Comparison of ENCODE assay signal across 1 cellular context in the genomic region with DNA sequence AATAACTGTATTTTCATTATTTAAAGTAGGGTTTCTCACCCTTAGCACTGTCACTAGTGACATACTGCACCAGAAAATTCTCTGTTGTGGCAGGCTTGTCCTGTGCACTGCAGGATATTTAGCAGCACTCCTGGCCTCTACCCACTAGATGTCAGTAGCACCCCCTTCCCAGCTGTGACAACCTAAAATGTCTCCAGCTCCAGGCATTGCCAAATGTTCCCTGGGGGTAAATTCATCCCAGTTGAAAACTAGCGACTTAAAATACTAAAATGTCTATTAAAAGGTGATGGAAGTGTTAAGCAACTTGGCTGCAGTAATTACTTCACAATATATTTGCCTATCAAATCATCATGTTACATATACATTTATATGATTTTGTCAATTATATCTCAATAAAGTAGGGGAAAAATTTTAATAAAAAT.
TF ChIP-seq lines count a peak whose summit lies in the region.

No MANE protein-coding gene starts in this region.

TF ChIP-seq in HepG2, 621 proteins besides CTCF, POLR2A, EP300 and RAD21 (continued from another document):
- TF ChIP-seq, protein P1, sequence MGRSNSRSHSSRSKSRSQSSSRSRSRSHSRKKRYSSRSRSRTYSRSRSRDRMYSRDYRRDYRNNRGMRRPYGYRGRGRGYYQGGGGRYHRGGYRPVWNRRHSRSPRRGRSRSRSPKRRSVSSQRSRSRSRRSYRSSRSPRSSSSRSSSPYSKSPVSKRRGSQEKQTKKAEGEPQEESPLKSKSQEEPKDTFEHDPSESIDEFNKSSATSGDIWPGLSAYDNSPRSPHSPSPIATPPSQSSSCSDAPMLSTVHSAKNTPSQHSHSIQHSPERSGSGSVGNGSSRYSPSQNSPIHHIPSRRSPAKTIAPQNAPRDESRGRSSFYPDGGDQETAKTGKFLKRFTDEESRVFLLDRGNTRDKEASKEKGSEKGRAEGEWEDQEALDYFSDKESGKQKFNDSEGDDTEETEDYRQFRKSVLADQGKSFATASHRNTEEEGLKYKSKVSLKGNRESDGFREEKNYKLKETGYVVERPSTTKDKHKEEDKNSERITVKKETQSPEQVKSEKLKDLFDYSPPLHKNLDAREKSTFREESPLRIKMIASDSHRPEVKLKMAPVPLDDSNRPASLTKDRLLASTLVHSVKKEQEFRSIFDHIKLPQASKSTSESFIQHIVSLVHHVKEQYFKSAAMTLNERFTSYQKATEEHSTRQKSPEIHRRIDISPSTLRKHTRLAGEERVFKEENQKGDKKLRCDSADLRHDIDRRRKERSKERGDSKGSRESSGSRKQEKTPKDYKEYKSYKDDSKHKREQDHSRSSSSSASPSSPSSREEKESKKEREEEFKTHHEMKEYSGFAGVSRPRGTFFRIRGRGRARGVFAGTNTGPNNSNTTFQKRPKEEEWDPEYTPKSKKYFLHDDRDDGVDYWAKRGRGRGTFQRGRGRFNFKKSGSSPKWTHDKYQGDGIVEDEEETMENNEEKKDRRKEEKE (IDR thresholded peaks at IDR 0.05), result no peak
- TF ChIP-seq ZBTB38 (CRISPR knock-in tag; IDR thresholded peaks at IDR 0.05) (no peak), SKI (IDR thresholded peaks at IDR 0.05; ENCODE audit: partially characterized antibody) (no peak), TGIF2 (CRISPR knock-in tag; IDR thresholded peaks at IDR 0.05) (no peak), ELF3 (CRISPR knock-in tag; IDR thresholded peaks at IDR 0.05) (no peak), CAMTA2 (CRISPR knock-in tag; IDR thresholded peaks at IDR 0.05; ENCODE audit: borderline replicate concordance) (no peak), KLF6 (CRISPR knock-in tag; IDR thresholded peaks at IDR 0.05) (no peak), HNRNPH1 (optimal IDR thresholded peaks at IDR 0.05; ENCODE audit: low read depth, low read length) (no peak), DPF2 (CRISPR knock-in tag; IDR thresholded peaks at IDR 0.05; ENCODE audit: borderline replicate concordance, low read depth) (no peak), FOXA1 (IDR thresholded peaks at IDR 0.05) (no peak), FOXA1 (CRISPR knock-in tag; IDR thresholded peaks at IDR 0.05) (no peak), GATA4 (IDR thresholded peaks at IDR 0.05; ENCODE audit: borderline replicate concordance, low read depth) (no peak), GZF1 (CRISPR knock-in tag; IDR thresholded peaks at IDR 0.05) (no peak), ZSCAN20 (CRISPR knock-in tag; IDR thresholded peaks at IDR 0.05; ENCODE audit: borderline replicate concordance) (no peak), ZNF552 (CRISPR knock-in tag; IDR thresholded peaks at IDR 0.05; ENCODE audit: borderline replicate concordance) (no peak), ZNF749 (CRISPR knock-in tag; IDR thresholded peaks at IDR 0.05; ENCODE audit: borderline replicate concordance) (no peak), LCORL (IDR thresholded peaks at IDR 0.05) (no peak), LCORL (CRISPR knock-in tag; IDR thresholded peaks at IDR 0.05) (peak; percentile 29; the same call in 1 of the 2 replicates), ZNF44 (CRISPR knock-in tag; IDR thresholded peaks at IDR 0.05) (no peak), MTF1 (CRISPR knock-in tag; IDR thresholded peaks at IDR 0.05) (no peak), ZNF337 (CRISPR knock-in tag; IDR thresholded peaks at IDR 0.05; ENCODE audit: borderline replicate concordance, low read depth) (no peak), ZNF30 (CRISPR knock-in tag; IDR thresholded peaks at IDR 0.05) (no peak), PCBP2 (optimal IDR thresholded peaks at IDR 0.05; ENCODE audit: low read depth, low read length, poor library complexity, severe bottlenecking) (no peak), ZNF792 (CRISPR knock-in tag; IDR thresholded peaks at IDR 0.05) (peak; percentile 38; the same call in 1 of the 2 replicates), MXD4 (CRISPR knock-in tag; IDR thresholded peaks at IDR 0.05) (peak; percentile 28; the same call in 1 of the 2 replicates), ZNF274 (CRISPR knock-in tag; IDR thresholded peaks at IDR 0.05) (no peak), MAZ (IDR thresholded peaks at IDR 0.05; ENCODE audit: borderline replicate concordance, low read depth, low read length) (no peak), MAZ (CRISPR knock-in tag; IDR thresholded peaks at IDR 0.05; ENCODE audit: low read depth) (no peak)
- TF ChIP-seq, protein P2, sequence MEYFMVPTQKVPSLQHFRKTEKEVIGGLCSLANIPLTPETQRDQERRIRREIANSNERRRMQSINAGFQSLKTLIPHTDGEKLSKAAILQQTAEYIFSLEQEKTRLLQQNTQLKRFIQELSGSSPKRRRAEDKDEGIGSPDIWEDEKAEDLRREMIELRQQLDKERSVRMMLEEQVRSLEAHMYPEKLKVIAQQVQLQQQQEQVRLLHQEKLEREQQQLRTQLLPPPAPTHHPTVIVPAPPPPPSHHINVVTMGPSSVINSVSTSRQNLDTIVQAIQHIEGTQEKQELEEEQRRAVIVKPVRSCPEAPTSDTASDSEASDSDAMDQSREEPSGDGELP (IDR thresholded peaks at IDR 0.05; ENCODE audit: borderline replicate concordance, low read depth), result peak; percentile 56; the same call in 1 of the 2 replicates
- TF ChIP-seq, protein P3, sequence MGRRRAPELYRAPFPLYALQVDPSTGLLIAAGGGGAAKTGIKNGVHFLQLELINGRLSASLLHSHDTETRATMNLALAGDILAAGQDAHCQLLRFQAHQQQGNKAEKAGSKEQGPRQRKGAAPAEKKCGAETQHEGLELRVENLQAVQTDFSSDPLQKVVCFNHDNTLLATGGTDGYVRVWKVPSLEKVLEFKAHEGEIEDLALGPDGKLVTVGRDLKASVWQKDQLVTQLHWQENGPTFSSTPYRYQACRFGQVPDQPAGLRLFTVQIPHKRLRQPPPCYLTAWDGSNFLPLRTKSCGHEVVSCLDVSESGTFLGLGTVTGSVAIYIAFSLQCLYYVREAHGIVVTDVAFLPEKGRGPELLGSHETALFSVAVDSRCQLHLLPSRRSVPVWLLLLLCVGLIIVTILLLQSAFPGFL (CRISPR knock-in tag; IDR thresholded peaks at IDR 0.05), result no peak
- TF ChIP-seq, protein P4, sequence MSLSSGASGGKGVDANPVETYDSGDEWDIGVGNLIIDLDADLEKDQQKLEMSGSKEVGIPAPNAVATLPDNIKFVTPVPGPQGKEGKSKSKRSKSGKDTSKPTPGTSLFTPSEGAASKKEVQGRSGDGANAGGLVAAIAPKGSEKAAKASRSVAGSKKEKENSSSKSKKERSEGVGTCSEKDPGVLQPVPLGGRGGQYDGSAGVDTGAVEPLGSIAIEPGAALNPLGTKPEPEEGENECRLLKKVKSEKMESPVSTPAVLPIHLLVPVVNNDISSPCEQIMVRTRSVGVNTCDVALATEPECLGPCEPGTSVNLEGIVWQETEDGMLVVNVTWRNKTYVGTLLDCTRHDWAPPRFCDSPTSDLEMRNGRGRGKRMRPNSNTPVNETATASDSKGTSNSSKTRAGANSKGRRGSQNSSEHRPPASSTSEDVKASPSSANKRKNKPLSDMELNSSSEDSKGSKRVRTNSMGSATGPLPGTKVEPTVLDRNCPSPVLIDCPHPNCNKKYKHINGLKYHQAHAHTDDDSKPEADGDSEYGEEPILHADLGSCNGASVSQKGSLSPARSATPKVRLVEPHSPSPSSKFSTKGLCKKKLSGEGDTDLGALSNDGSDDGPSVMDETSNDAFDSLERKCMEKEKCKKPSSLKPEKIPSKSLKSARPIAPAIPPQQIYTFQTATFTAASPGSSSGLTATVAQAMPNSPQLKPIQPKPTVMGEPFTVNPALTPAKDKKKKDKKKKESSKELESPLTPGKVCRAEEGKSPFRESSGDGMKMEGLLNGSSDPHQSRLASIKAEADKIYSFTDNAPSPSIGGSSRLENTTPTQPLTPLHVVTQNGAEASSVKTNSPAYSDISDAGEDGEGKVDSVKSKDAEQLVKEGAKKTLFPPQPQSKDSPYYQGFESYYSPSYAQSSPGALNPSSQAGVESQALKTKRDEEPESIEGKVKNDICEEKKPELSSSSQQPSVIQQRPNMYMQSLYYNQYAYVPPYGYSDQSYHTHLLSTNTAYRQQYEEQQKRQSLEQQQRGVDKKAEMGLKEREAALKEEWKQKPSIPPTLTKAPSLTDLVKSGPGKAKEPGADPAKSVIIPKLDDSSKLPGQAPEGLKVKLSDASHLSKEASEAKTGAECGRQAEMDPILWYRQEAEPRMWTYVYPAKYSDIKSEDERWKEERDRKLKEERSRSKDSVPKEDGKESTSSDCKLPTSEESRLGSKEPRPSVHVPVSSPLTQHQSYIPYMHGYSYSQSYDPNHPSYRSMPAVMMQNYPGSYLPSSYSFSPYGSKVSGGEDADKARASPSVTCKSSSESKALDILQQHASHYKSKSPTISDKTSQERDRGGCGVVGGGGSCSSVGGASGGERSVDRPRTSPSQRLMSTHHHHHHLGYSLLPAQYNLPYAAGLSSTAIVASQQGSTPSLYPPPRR (CRISPR knock-in tag; IDR thresholded peaks at IDR 0.05; ENCODE audit: borderline replicate concordance), result no peak
- TF ChIP-seq, protein P5, sequence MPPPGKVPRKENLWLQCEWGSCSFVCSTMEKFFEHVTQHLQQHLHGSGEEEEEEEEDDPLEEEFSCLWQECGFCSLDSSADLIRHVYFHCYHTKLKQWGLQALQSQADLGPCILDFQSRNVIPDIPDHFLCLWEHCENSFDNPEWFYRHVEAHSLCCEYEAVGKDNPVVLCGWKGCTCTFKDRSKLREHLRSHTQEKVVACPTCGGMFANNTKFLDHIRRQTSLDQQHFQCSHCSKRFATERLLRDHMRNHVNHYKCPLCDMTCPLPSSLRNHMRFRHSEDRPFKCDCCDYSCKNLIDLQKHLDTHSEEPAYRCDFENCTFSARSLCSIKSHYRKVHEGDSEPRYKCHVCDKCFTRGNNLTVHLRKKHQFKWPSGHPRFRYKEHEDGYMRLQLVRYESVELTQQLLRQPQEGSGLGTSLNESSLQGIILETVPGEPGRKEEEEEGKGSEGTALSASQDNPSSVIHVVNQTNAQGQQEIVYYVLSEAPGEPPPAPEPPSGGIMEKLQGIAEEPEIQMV (CRISPR knock-in tag; IDR thresholded peaks at IDR 0.05; ENCODE audit: low read depth), result no peak
- TF ChIP-seq, protein P6, sequence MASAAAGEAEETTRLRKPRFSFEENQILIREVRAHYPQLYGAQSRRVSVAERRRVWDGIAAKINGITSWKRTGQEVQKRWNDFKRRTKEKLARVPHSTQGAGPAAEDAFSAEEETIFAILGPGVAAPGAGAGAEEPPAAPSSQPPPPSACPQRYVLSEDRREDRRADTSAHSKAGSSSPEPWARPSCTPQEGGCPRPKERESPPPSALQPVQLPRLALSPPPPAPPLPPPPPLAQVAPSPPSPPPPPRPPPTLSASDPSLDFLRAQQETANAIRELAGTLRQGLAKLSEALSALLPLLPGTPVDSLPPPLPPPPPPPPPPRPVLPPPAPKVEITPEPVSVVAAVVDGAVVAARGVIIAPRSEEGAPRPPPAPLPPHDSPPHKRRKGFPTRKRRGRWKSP (CRISPR knock-in tag; IDR thresholded peaks at IDR 0.05), result no peak
